In the genomic region with DNA sequence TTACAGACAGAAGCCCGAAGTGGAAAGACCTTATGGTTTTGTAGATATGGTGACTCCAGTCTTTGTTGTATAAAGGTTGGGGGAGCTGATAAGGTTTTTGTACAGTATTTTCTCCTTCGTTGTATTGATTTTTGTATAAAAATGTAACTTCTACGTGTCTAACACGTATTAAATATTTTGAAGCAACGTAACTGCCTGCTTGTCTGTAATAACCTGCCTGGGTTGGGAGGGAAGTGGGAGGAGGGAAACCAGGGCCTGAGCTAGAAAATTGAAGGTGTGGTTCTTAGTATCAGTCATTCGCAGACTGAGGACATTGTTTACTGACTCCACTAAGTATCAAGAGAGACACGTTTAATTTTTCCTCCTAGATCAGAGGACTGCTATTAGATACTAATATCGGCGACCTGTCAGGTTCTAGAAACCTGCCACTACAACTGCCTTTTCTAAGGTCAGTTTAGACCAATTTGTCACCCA, we compare ENCODE assay signal across 8 cellular contexts. TPM values are rescaled to one million over a fixed set of nuclear protein-coding genes. Genes with fewer than 3 reads are reported as not detected.
DNase-seq lines count a peak whose midpoint lies in the region; ATAC-seq and TF ChIP-seq lines count a peak whose summit lies in the region.

No MANE protein-coding gene starts in this region.

- peaks cover 47% of the 10 kb centered on the region for H3K4me1 Mint-ChIP-seq in WTC11

- TF ChIP-seq POLR2A in esophagus muscularis mucosa (IDR thresholded peaks at IDR 0.05; ENCODE audit: low read depth), result no peak
- TF ChIP-seq POLR2A in sigmoid colon (IDR thresholded peaks at IDR 0.05), result peak in 1 of 2 donors; percentile 23

- H3K27ac Mint-ChIP-seq in WTC11, result no peak overlapping the region

- WGBS in esophagus muscularis mucosa, result 26% methylated on average over 9 of the region's 9 CpGs
- 4 to 19% methylated on average over 9 of the region's 9 CpGs for WGBS in sigmoid colon, 2 donors

- H3K27ac ChIP-seq in esophagus muscularis mucosa (replicated peaks in 1 of 4) (peak overlapping the region; percentile 93 to 98 (median 98)), sigmoid colon (peak overlapping the region; percentile 90 to 99 (median 95))

- H3K36me3 ChIP-seq in esophagus muscularis mucosa (peaks cover 0 to 5% (median 0%) of the 10 kb centered on the region in 4 donors), sigmoid colon (no peaks in the 10 kb centered on the region)

- no peak for ATAC-seq in WTC11

- no peaks in the 10 kb centered on the region for H3K27me3 ChIP-seq in esophagus muscularis mucosa
- H3K27me3 ChIP-seq in sigmoid colon, result no peaks in the 10 kb centered on the region

- no peak for TF ChIP-seq CTCF in WTC11 (IDR thresholded peaks at IDR 0.05)
- TF ChIP-seq CTCF in esophagus muscularis mucosa (IDR thresholded peaks at IDR 0.05), result no peak
- no peak for TF ChIP-seq CTCF in sigmoid colon (IDR thresholded peaks at IDR 0.05)

- H3K36me3 Mint-ChIP-seq in WTC11, result 0 out of 2 replicates have a peak, but pooled peaks cover 7% of the 10 kb centered on the region

- peak overlapping the region; percentile 94 for H3K4me3 Mint-ChIP-seq in WTC11

- H3K9me3 ChIP-seq in esophagus muscularis mucosa (no peaks in the 10 kb centered on the region), sigmoid colon (no peaks in the 10 kb centered on the region)

- POLR2A ChIA-PET in WTC11 (lab: Charles Lee), result interaction anchor here (0.7 to 1.6 kb wide), 3 partner anchors 14 to 70 kb away, joined by 3 to 8 read pairs (median 6); no protein-coding TSS in a partner anchor

- peak; percentile 13 for DNase-seq in activated T-cell treated with anti-CD3 and anti-CD28 coated beads for 4 hours
- no peak for DNase-seq in activated T-cell treated with anti-CD3 and anti-CD28 coated beads, Interleukin-2, amount 50 U/mL, for 1 hour
- DNase-seq in WTC11 (ENCODE audit: low spot score), result no peak
- DNase-seq in esophagus muscularis mucosa (ENCODE audit: extremely low spot score), result no peak
- no peak for DNase-seq in sigmoid colon
- no peak for DNase-seq in posterior cingulate gyrus
- no peak for DNase-seq in C1 segment of cervical spinal cord (lab: John Stamatoyannopoulos, UW)
- no peak for DNase-seq in NCI-H1930 (lab: John Stamatoyannopoulos, UW)

- intact Hi-C loops in esophagus muscularis mucosa (cut with DNase I) (no loop called here), sigmoid colon (cut with DNase I) (loop anchor here (2.0 kb wide), 1 partner anchor 14 kb away; no protein-coding TSS in a partner anchor), posterior cingulate gyrus (cut with DNase I) (no loop called here)

- peak overlapping the region; percentile 81 to 98 (median 90) for H3K4me3 ChIP-seq in esophagus muscularis mucosa
- peak overlapping the region; percentile 65 to 97 (median 84) for H3K4me3 ChIP-seq in sigmoid colon

- peaks cover 54 to 62% (median 57%) of the 10 kb centered on the region in 4 donors for H3K4me1 ChIP-seq in esophagus muscularis mucosa
- H3K4me1 ChIP-seq in sigmoid colon, result peaks cover 0 to 61% (median 55%) of the 10 kb centered on the region in 4 donors

- H3K27me3 Mint-ChIP-seq in WTC11 (ENCODE audit: low read depth), result peaks cover 38% of the 10 kb centered on the region

- TF ChIP-seq EP300 in esophagus muscularis mucosa (IDR thresholded peaks at IDR 0.05) (no peak), sigmoid colon (IDR thresholded peaks at IDR 0.05) (no peak)

- H3K9me3 Mint-ChIP-seq in WTC11, result no peaks in the 10 kb centered on the region

- CTCF ChIA-PET in WTC11 (lab: Charles Lee), result interaction anchor here (1.0 to 1.8 kb wide), 5 partner anchors 8 to 209 kb away, joined by 4 to 12 read pairs (median 4); no protein-coding TSS in a partner anchor

TF ChIP-seq in WTC11, 78 proteins besides CTCF, POLR2A, EP300 and RAD21 (continues in another document):
- TF ChIP-seq JUN (CRISPR knock-in tag; IDR thresholded peaks at IDR 0.05) (no peak), TEAD1 (CRISPR knock-in tag; IDR thresholded peaks at IDR 0.05) (no peak), CREM (CRISPR knock-in tag; IDR thresholded peaks at IDR 0.05) (no peak), SOX15 (CRISPR knock-in tag; IDR thresholded peaks at IDR 0.05) (no peak), ZNF671 (CRISPR knock-in tag; IDR thresholded peaks at IDR 0.05) (no peak), PREB (CRISPR knock-in tag; IDR thresholded peaks at IDR 0.05; ENCODE audit: borderline replicate concordance) (no peak), NR3C1 (CRISPR knock-in tag; conservative IDR thresholded peaks at IDR 0.05; ENCODE audit: low read depth) (no peak), MXD4 (CRISPR knock-in tag; IDR thresholded peaks at IDR 0.05; ENCODE audit: borderline replicate concordance) (no peak), TCF7 (CRISPR knock-in tag; IDR thresholded peaks at IDR 0.05; ENCODE audit: low read depth) (no peak), RORB (CRISPR knock-in tag; IDR thresholded peaks at IDR 0.05) (no peak), HMGXB4 (CRISPR knock-in tag; IDR thresholded peaks at IDR 0.05) (no peak), PRRX2 (CRISPR knock-in tag; IDR thresholded peaks at IDR 0.05) (no peak)
- TF ChIP-seq, protein P1, sequence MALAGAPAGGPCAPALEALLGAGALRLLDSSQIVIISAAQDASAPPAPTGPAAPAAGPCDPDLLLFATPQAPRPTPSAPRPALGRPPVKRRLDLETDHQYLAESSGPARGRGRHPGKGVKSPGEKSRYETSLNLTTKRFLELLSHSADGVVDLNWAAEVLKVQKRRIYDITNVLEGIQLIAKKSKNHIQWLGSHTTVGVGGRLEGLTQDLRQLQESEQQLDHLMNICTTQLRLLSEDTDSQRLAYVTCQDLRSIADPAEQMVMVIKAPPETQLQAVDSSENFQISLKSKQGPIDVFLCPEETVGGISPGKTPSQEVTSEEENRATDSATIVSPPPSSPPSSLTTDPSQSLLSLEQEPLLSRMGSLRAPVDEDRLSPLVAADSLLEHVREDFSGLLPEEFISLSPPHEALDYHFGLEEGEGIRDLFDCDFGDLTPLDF (CRISPR knock-in tag; IDR thresholded peaks at IDR 0.05), result no peak
- TF ChIP-seq, protein P2, sequence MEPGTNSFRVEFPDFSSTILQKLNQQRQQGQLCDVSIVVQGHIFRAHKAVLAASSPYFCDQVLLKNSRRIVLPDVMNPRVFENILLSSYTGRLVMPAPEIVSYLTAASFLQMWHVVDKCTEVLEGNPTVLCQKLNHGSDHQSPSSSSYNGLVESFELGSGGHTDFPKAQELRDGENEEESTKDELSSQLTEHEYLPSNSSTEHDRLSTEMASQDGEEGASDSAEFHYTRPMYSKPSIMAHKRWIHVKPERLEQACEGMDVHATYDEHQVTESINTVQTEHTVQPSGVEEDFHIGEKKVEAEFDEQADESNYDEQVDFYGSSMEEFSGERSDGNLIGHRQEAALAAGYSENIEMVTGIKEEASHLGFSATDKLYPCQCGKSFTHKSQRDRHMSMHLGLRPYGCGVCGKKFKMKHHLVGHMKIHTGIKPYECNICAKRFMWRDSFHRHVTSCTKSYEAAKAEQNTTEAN (CRISPR knock-in tag; IDR thresholded peaks at IDR 0.05), result no peak
- TF ChIP-seq, protein P3, sequence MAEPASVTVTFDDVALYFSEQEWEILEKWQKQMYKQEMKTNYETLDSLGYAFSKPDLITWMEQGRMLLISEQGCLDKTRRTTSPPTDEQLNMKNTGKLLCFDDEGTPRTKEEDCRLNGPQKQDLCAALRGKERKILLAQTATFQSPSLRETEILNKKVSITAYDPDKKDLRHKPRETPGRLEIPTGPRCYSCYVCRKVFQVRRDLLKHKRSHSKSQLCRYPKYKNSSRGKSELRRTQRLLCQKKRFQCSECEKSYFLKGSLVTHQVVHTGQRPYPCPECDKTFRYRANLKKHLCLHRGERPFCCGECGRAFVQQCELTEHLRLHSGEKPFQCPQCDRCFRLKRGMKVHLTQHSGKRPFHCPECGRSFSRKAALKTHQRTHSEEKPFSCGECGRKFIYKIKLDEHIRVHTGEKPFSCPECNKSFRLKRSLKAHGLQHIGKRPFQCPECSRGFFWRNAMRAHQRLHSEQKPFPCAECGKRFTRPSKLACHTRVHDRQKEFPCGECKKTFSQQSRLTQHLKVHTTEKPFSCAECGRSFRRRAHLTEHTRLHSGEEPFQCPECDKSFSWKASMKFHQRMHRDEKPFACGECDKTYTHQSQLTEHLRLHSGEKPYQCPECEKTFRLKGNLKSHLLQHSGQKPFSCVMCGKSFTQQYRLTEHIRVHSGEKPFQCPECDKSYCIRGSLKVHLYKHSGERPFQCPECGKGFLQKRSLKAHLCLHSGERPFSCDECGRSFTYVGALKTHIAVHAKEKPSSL (CRISPR knock-in tag; conservative IDR thresholded peaks at IDR 0.05), result no peak

RNA-seq across cellular contexts. Expression of gene IER5, which starts 2.2 kb away (rescaled TPM):
- 14.2 to 18.2 TPM (median 14.3 TPM) in 3 replicates for total RNA-seq in WTC11 (2021)
- 10 to 100 TPM; 14.5 to 22.0 (median 16.7) TPM for total RNA-seq in esophagus muscularis mucosa
- total RNA-seq in sigmoid colon, result 10 to 100 TPM in 1 of 4 donors, 1 to 10 TPM in 3; 7.7 to 11.5 (median 8.5) TPM
- 10 to 100 TPM in 2 of 3 donors, 1 to 10 TPM in 1; 9.6 to 11.7 (median 10.9) TPM for polyA plus RNA-seq in sigmoid colon

RNA-seq across cellular contexts. Expression of gene MR1, which starts 56.9 kb away (rescaled TPM):
- total RNA-seq in WTC11 (2021) (0.28 to 0.64 TPM (median 0.30 TPM) in 3 replicates), esophagus muscularis mucosa (10 to 100 TPM; 10.8 to 23.5 (median 15.4) TPM), sigmoid colon (10 to 100 TPM; 10.3 to 12.2 (median 11.0) TPM)
- 1 to 10 TPM; 1.8 to 8.4 (median 3.2) TPM for polyA plus RNA-seq in sigmoid colon
